10 cellular contexts compared by ENCODE assay signal in genomic region chr4:6198278-6198677, GRCh38. TPM values are rescaled to one million over a fixed set of nuclear protein-coding genes. Genes with fewer than 3 reads are reported as not detected.
A peak's percentile ranks its signal among the peaks of the same experiment; 100 is the strongest.
DNase-seq lines count a peak whose midpoint lies in the region; ATAC-seq and TF ChIP-seq lines count a peak whose summit lies in the region.
"Had no signal": no experiment of that assay in that cellular context is flagged by ENCODE, and none has a peak within 500 bp of the region (broad histone marks: within the 10 kb centered on the region; RNA-seq: fewer than 3 reads in every experiment).

No MANE protein-coding gene starts in this region.

- intact Hi-C loops in lower lobe of right lung (cut with DNase I) (no loop called here), esophagus muscularis mucosa (cut with DNase I) (no loop called here)

- no peak for TF ChIP-seq POLR2A in esophagus muscularis mucosa (IDR thresholded peaks at IDR 0.05; ENCODE audit: low read depth)

- DNase-seq in activated T-cell treated with anti-CD3 and anti-CD28 coated beads, Interleukin-2, amount 50 U/mL, for 24 hours, result peak; percentile 76
- no peak for DNase-seq in memory B cell (ENCODE audit: low spot score in 2 of 2)
- peak; percentile 60 to 70 for DNase-seq in stimulated activated CD8-positive, alpha-beta memory T cell treated with anti-CD3 and anti-CD28 coated beads, Interleukin-2, amount 100 ng/mL, for 48 hours (ENCODE audit: low read depth in 2 of 2)
- DNase-seq in lower lobe of right lung, result no peak
- DNase-seq in esophagus muscularis mucosa (ENCODE audit: extremely low spot score), result no peak
- DNase-seq: heart right ventricle, NCI-H1436 treated with DMSO at 0.1 percent for 48 hours, RPMI8226 had no signal

- peaks cover 64% of the 10 kb centered on the region for H3K27me3 Mint-ChIP-seq in activated T-cell treated with anti-CD3 and anti-CD28 coated beads, Interleukin-2, amount 50 U/mL, for 24 hours
- H3K27me3 Mint-ChIP-seq in memory B cell, result peaks cover 22% of the 10 kb centered on the region

- H3K27ac Mint-ChIP-seq in activated T-cell treated with anti-CD3 and anti-CD28 coated beads, Interleukin-2, amount 50 U/mL, for 24 hours, result peak overlapping the region; percentile 89
- no peak overlapping the region for H3K27ac Mint-ChIP-seq in memory B cell

- peaks cover 58% of the 10 kb centered on the region for H3K27me3 ChIP-seq in lower lobe of right lung (ENCODE audit: low read depth)
- H3K27me3 ChIP-seq in esophagus muscularis mucosa, result peaks cover 0 to 83% (median 34%) of the 10 kb centered on the region in 4 donors

- peaks cover 13% of the 10 kb centered on the region for H3K4me1 ChIP-seq in lower lobe of right lung
- peaks cover 14 to 28% (median 25%) of the 10 kb centered on the region in 4 donors for H3K4me1 ChIP-seq in esophagus muscularis mucosa

- peak overlapping the region; percentile 79 for H3K4me3 Mint-ChIP-seq in activated T-cell treated with anti-CD3 and anti-CD28 coated beads, Interleukin-2, amount 50 U/mL, for 24 hours
- H3K4me3 Mint-ChIP-seq in memory B cell, result peak overlapping the region; percentile 24

- H3K27ac ChIP-seq in KOPT-K1 (ENCODE audit: low read depth, low read length, poor library complexity, severe bottlenecking), result peak overlapping the region; percentile 96
- no peak overlapping the region for H3K27ac ChIP-seq in lower lobe of right lung
- no peak overlapping the region for H3K27ac ChIP-seq in esophagus muscularis mucosa (replicated peaks in 1 of 4)

- no peak overlapping the region for H3K4me3 ChIP-seq in lower lobe of right lung
- H3K4me3 ChIP-seq in esophagus muscularis mucosa, result no peak overlapping the region

- no peak for TF ChIP-seq EP300 in esophagus muscularis mucosa (IDR thresholded peaks at IDR 0.05)

- 59% methylated on average over 6 of the region's 6 CpGs for WGBS in esophagus muscularis mucosa

- H3K36me3 ChIP-seq in KOPT-K1 (ENCODE audit: insufficient read depth, low read length), result peaks cover 38% of the 10 kb centered on the region
- no peaks in the 10 kb centered on the region for H3K36me3 ChIP-seq in lower lobe of right lung
- no peaks in the 10 kb centered on the region for H3K36me3 ChIP-seq in esophagus muscularis mucosa
- H3K36me3 ChIP-seq: heart right ventricle had no signal

- peaks cover 5% of the 10 kb centered on the region for H3K36me3 Mint-ChIP-seq in activated T-cell treated with anti-CD3 and anti-CD28 coated beads, Interleukin-2, amount 50 U/mL, for 24 hours (ENCODE audit: low read depth)
- H3K36me3 Mint-ChIP-seq in memory B cell, result no peaks in the 10 kb centered on the region

- TF ChIP-seq CTCF in lower lobe of right lung (IDR thresholded peaks at IDR 0.05) (no peak), esophagus muscularis mucosa (IDR thresholded peaks at IDR 0.05) (no peak)

- H3K9me3 ChIP-seq in KOPT-K1 (ENCODE audit: insufficient read depth, low read length, poor library complexity, severe bottlenecking), result no peaks in the 10 kb centered on the region
- H3K9me3 ChIP-seq in lower lobe of right lung, result no peaks in the 10 kb centered on the region
- peaks cover 0 to 11% (median 4%) of the 10 kb centered on the region in 4 donors for H3K9me3 ChIP-seq in esophagus muscularis mucosa

- H3K4me1 Mint-ChIP-seq in activated T-cell treated with anti-CD3 and anti-CD28 coated beads, Interleukin-2, amount 50 U/mL, for 24 hours (ENCODE audit: low read depth), result peaks cover 33% of the 10 kb centered on the region
- peaks cover 18% of the 10 kb centered on the region for H3K4me1 Mint-ChIP-seq in memory B cell

- H3K9me3 Mint-ChIP-seq in activated T-cell treated with anti-CD3 and anti-CD28 coated beads, Interleukin-2, amount 50 U/mL, for 24 hours, result peaks cover 8% of the 10 kb centered on the region
- H3K9me3 Mint-ChIP-seq in memory B cell, result peaks cover 5% of the 10 kb centered on the region

- ATAC-seq in memory B cell (ENCODE audit: low read depth), result no peak
- ATAC-seq in lower lobe of right lung, result no peak
- ATAC-seq in HG02981 (IDR thresholded peaks at IDR 0.05; ENCODE audit: unreplicated experiment), result no peak

RNA-seq across cellular contexts. Expression of gene JAKMIP1, which starts 2.1 kb away (rescaled TPM):
- 0.65 TPM for total RNA-seq in lower lobe of right lung
- total RNA-seq in esophagus muscularis mucosa, result 1 to 10 TPM in 2 of 4 donors, under 1 TPM in 2; 0.57 to 2.8 (median 0.91) TPM

Comparison
In these comparisons a context has a peak if more than half of its experiments do, and no peak if none do; other contexts are left out.
1. DNase-seq: peak in activated T-cell treated with anti-CD3 and anti-CD28 coated beads, Interleukin-2, amount 50 U/mL, for 24 hours (single experiment) and stimulated activated CD8-positive, alpha-beta memory T cell treated with anti-CD3 and anti-CD28 coated beads, Interleukin-2, amount 100 ng/mL, for 48 hours (2 of 2); none in memory B cell (0 of 2), lower lobe of right lung (single experiment) and esophagus muscularis mucosa (single experiment).